8 cellular contexts compared by ENCODE assay signal in the genomic region with DNA sequence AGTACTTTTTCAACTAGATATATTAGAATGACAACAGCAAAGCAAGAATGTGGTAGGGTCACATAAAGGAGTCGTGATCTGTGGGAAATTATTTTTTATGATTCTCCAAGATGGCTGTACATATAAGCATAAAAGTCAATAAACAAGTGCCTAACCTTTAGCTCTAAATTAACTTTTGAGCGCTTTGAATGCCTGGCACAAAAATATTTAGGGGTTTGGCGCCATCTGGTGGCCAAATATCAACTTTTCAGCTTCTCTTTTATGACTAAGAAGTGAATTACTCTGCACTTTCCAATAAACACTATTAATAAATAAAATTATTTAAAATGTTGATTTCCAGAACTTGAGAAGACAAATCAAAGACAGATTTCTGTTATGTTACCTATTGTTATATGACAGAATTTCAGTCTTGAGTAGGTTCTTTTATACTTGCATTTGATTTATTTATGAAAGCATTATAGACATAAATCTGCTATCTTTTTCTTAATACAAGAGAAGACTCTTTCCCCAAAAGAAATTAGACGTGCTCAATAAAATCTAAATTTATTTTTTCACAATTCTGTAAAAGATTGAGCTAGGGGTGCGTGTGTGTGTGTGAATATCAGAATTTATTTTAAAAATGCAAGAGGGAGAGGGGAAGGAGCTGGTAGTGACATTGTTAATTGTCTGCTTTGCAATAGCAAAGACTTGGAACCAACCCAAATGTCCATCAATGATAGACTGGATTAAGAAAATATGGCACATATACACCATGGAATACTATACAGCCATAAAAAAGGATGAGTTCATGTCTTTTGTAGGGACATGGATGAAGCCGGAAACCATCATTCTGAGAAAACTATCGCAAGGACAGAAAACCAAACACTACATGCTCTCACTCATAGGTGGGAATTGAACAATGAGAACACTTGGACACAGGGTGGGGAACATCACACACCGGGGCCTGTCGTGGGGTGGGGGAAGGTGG. TPM values are rescaled to one million over a fixed set of nuclear protein-coding genes. Genes with fewer than 3 reads are reported as not detected.
DNase-seq lines count a peak whose midpoint lies in the region; ATAC-seq and TF ChIP-seq lines count a peak whose summit lies in the region.

No MANE protein-coding gene starts in this region.

- no peaks in the 10 kb centered on the region for H3K4me1 ChIP-seq in DOHH2 (ENCODE audit: control insufficient read depth, low read length)
- no peaks in the 10 kb centered on the region for H3K4me1 ChIP-seq in colonic mucosa

- no peak overlapping the region for H3K4me2 ChIP-seq in DOHH2 (ENCODE audit: low read length)

- H3K36me3 Mint-ChIP-seq in HFFc6 (ENCODE audit: low read depth): no peaks in the 10 kb centered on the region

- intact Hi-C loops in colonic mucosa (cut with DNase I): loop anchor here (5.0 to 10.0 kb wide), 2 partner anchors 485 to 553 kb away; no protein-coding TSS in a partner anchor

- H3K27me3 ChIP-seq in DOHH2 (ENCODE audit: control insufficient read depth, low read length) (no peaks in the 10 kb centered on the region), colonic mucosa (no peaks in the 10 kb centered on the region)

- no peaks in the 10 kb centered on the region for H3K9me3 ChIP-seq in DOHH2 (ENCODE audit: control insufficient read depth, insufficient read depth, low read length)
- H3K9me3 ChIP-seq in colonic mucosa: no peaks in the 10 kb centered on the region

- H3K27me3 Mint-ChIP-seq in HFFc6 (ENCODE audit: insufficient read depth): no peaks in the 10 kb centered on the region

- H3F3A ChIP-seq in DOHH2 (ENCODE audit: control insufficient read depth, insufficient read depth): no peaks in the 10 kb centered on the region

- no peak overlapping the region for H3K4me3 Mint-ChIP-seq in HFFc6

- H3K27ac ChIP-seq in DOHH2 (ENCODE audit: low read depth, low read length) (no peak overlapping the region), colonic mucosa (no peak overlapping the region)

- no peak overlapping the region for H3K27ac Mint-ChIP-seq in HFFc6

- H3K4me3 ChIP-seq in DOHH2 (ENCODE audit: low read length): no peak overlapping the region
- no peak overlapping the region for H3K4me3 ChIP-seq in colonic mucosa

- H3K9ac ChIP-seq in colonic mucosa (ENCODE audit: low read depth in 2 of 2, low read length in 2 of 2): no peak overlapping the region

- H4K20me1 ChIP-seq in DOHH2 (ENCODE audit: control insufficient read depth, insufficient read depth, low read depth, low read length): no peaks in the 10 kb centered on the region

- ATAC-seq in HG03045 (IDR thresholded peaks at IDR 0.05; ENCODE audit: unreplicated experiment): no peak

- H3K9me3 Mint-ChIP-seq in HFFc6: no peaks in the 10 kb centered on the region

- TF ChIP-seq CTCF in DOHH2 (IDR thresholded peaks at IDR 0.05; ENCODE audit: low read depth, low read length, poor library complexity, severe bottlenecking): peak; percentile 49
- TF ChIP-seq CTCF in HFFc6 (IDR thresholded peaks at IDR 0.05): peak; percentile 98
- TF ChIP-seq CTCF in colonic mucosa (IDR thresholded peaks at IDR 0.05): peak; percentile 79

- H3K36me3 ChIP-seq in DOHH2 (ENCODE audit: control insufficient read depth, low read length) (no peaks in the 10 kb centered on the region), colonic mucosa (no peaks in the 10 kb centered on the region)

- peaks cover 10% of the 10 kb centered on the region for H3K4me1 Mint-ChIP-seq in HFFc6 (ENCODE audit: low read depth)

- no peaks in the 10 kb centered on the region for H3K79me2 ChIP-seq in DOHH2 (ENCODE audit: control insufficient read depth, low read length)

- no peaks in the 10 kb centered on the region for H3K9me2 ChIP-seq in DOHH2 (replicated peaks; ENCODE audit: control insufficient read depth, low read length)

- DNase-seq in HFFc6 (peak; percentile 48), NCI-H524 (lab: John Stamatoyannopoulos, UW) (peak; percentile 5 to 64), colonic mucosa (peak; percentile 74), medulla oblongata (ENCODE audit: extremely low spot score) (peak; percentile 78)
- peak; percentile 63 to 75 for DNase-seq in activated CD4-positive, alpha-beta T cell treated with anti-CD3 and anti-CD28 coated beads for 4 hours
- peak; percentile 12 to 42 for DNase-seq in stimulated activated CD8-positive, alpha-beta memory T cell treated with anti-CD3 and anti-CD28 coated beads, Interleukin-15, amount 100 ng/mL, for 4 hours (ENCODE audit: low read depth in 2 of 2)

RNA-seq across cellular contexts. Expression of a gene that starts 36.7 kb away (rescaled TPM):
- 10 to 100 TPM; 26.2 to 45.0 (median 38.1) TPM for total RNA-seq in HFFc6 (2021; fragmentation: NEBNext Ultra II Directional; extraction: Animal tissue kit (Norgen Biotek cat#: 25700))
- total RNA-seq in colonic mucosa: 10 to 100 TPM; 28.0 to 37.6 TPM

Comparison
In these comparisons a context has a peak if more than half of its experiments do, and no peak if none do; other contexts are left out.
1. DNase-seq: peak in every context shown above with its lines; median percentile 78 in medulla oblongata; 74 in colonic mucosa; 69 in activated CD4-positive, alpha-beta T cell treated with anti-CD3 and anti-CD28 coated beads for 4 hours; 48 in HFFc6; 34 in NCI-H524; 27 in stimulated activated CD8-positive, alpha-beta memory T cell treated with anti-CD3 and anti-CD28 coated beads, Interleukin-15, amount 100 ng/mL, for 4 hours.